Comparison of ENCODE assay signal across 1 cellular context in genomic region chr12:53025250-53025649, GRCh38.
A peak's percentile ranks its signal among the peaks of the same experiment; 100 is the strongest.
TF ChIP-seq lines count a peak whose summit lies in the region.

No MANE protein-coding gene starts in this region.

TF ChIP-seq in K562, 482 proteins besides CTCF, POLR2A, EP300 and RAD21:
- peak; percentile 0; the same call in 1 of the 2 replicates for TF ChIP-seq POLR2G (IDR thresholded peaks at IDR 0.05; ENCODE audit: low read depth, low read length)
- no peak for TF ChIP-seq STAT6 (CRISPR knock-in tag; IDR thresholded peaks at IDR 0.05)
